9 cellular contexts compared by ENCODE assay signal in the genomic region with DNA sequence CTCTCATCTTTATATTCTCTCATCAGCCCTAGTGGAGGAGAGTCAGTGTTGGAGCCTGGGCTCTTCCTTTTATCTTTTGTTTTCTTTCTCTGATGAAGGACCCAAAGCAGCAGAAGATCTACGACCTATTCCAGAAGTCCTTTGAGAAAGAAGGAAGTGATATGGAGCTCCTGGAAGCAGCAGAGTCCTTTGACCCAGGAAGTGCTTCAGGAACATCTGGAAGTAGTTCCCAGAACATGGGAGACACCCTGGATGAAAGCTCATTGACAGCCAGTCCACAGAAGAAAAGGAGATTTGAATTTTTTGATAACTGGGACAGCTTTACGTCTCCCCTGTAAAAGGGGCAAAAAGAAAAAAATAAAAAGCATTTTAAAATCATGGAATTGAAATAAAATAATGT.
"Had no signal": no experiment of that assay in that cellular context is flagged by ENCODE, and none has a peak within 500 bp of the region (broad histone marks: within the 10 kb centered on the region; RNA-seq: fewer than 3 reads in every experiment).

No MANE protein-coding gene starts in this region.

- ATAC-seq: HCT116 had no signal

- H3K9me3 ChIP-seq: HAP-1 had no signal

- H3K27ac ChIP-seq: GM23248, HL-60 had no signal

- H3K4me3 ChIP-seq: GM23248, HAP-1 had no signal

- DNase-seq: GM23248, GOT3, H7, HFFc6, IMR-90, KBM-7 had no signal

- H2AFZ ChIP-seq: GM23248 had no signal

- H3K4me3 Mint-ChIP-seq: HFFc6 had no signal

- H3K4me1 ChIP-seq: HAP-1 had no signal

- H3K27ac Mint-ChIP-seq: HFFc6 had no signal

- H3K9me3 Mint-ChIP-seq: HFFc6 had no signal

- H3K9ac ChIP-seq: GM23248 had no signal
